In the genomic region with DNA sequence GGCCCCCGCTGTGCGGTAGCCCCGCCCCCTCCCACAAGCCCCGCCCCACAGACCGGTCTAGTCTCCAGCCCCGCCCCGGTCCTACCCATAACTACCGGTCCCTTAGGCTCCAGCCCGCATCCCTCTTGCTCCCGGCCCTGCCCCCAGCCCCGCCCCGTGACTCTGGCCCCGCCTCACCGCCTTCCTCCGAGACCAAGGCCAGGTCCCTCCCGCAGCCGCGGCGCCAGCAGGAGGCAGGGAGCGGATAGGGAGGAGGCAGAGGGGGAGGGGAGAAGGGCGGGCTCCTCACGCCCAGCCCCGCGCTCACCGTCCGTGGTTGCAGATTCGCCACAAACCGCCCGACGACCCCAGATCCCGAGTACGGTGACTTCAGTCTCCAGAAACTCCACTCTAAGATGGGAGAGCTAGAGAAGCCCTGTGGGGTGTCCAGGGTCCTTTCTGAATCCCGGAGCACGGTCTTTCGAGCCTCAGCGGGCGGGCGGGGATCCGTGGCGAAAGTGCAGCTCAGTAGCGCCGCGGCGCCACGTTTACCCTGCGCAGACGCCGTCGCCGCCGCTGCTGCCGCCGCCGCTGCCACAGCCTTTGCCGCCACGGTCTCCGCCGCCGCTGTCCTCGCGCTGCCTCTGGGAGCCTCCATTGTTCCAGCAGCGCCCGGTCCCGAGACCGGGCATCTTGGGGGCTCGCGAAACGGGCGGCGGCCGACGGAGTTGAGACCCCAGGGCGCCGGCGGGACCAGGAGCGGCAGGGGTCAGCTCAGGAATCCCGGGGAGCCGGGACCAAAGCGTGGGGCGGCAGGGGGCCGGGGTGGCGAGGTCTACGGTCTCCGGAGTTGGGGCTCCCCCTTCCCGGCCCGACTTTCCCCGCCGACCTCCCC, we compare ENCODE assay signal across 8 cellular contexts. TPM values are rescaled to one million over a fixed set of nuclear protein-coding genes. Genes with fewer than 3 reads are reported as not detected.
DNase-seq lines count a peak whose midpoint lies in the region; ATAC-seq lines count a peak whose summit lies in the region.

A gene with protein sequence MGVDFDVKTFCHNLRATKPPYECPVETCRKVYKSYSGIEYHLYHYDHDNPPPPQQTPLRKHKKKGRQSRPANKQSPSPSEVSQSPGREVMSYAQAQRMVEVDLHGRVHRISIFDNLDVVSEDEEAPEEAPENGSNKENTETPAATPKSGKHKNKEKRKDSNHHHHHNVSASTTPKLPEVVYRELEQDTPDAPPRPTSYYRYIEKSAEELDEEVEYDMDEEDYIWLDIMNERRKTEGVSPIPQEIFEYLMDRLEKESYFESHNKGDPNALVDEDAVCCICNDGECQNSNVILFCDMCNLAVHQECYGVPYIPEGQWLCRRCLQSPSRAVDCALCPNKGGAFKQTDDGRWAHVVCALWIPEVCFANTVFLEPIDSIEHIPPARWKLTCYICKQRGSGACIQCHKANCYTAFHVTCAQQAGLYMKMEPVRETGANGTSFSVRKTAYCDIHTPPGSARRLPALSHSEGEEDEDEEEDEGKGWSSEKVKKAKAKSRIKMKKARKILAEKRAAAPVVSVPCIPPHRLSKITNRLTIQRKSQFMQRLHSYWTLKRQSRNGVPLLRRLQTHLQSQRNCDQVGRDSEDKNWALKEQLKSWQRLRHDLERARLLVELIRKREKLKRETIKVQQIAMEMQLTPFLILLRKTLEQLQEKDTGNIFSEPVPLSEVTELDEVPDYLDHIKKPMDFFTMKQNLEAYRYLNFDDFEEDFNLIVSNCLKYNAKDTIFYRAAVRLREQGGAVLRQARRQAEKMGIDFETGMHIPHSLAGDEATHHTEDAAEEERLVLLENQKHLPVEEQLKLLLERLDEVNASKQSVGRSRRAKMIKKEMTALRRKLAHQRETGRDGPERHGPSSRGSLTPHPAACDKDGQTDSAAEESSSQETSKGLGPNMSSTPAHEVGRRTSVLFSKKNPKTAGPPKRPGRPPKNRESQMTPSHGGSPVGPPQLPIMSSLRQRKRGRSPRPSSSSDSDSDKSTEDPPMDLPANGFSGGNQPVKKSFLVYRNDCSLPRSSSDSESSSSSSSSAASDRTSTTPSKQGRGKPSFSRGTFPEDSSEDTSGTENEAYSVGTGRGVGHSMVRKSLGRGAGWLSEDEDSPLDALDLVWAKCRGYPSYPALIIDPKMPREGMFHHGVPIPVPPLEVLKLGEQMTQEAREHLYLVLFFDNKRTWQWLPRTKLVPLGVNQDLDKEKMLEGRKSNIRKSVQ (N-terminal part only) (plus strand): TSS at position 530 of the 874 bp plus-strand sequence. CDS start 2,406 bp downstream, outside the sequence.

- H3K4me1 Mint-ChIP-seq in IgD-negative memory B cell: peaks cover 22 to 45% (median 37%) of the 10 kb centered on the region in 3 donors

- H3K27ac Mint-ChIP-seq in IgD-negative memory B cell: peak within 1 kb of the TSS; percentile 94 to 98 (median 96)

- H3K27ac ChIP-seq in epithelial cell of prostate: peak within 1 kb of the TSS; percentile 89

- H3K4me3 Mint-ChIP-seq in IgD-negative memory B cell: peak within 1 kb of the TSS; percentile 92 to 99 (median 94)

- peaks cover 4% of the 10 kb centered on the region for H3K36me3 Mint-ChIP-seq in IgD-negative memory B cell

- peak; percentile 93 for ATAC-seq in GM21529 (IDR thresholded peaks at IDR 0.05; ENCODE audit: unreplicated experiment)

- H3K27me3 Mint-ChIP-seq in IgD-negative memory B cell: no peaks in the 10 kb centered on the region

- DNase-seq in DMS 273 treated with DMSO at 0.1 percent for 48 hours (lab: John Stamatoyannopoulos, UW) (peak; percentile 86), OCI-M2 (lab: John Stamatoyannopoulos, UW; ENCODE audit: unreplicated experiment) (peak; percentile 80), activated T-cell treated with anti-CD3 and anti-CD28 coated beads for 4 hours (peak; percentile 99), epithelial cell of prostate (ENCODE audit: low read depth, low spot score) (peak; percentile 95), mucosa of gallbladder (ENCODE audit: low spot score) (peak; percentile 100)
- peak; percentile 98 to 100 for DNase-seq in stimulated activated CD8-positive, alpha-beta memory T cell treated with anti-CD3 and anti-CD28 coated beads, Interleukin-4, amount 100 ng/mL, for 4 hours (ENCODE audit: low read depth in 2 of 2, low spot score in 1 of 2)

- no peaks in the 10 kb centered on the region for H3K9me3 Mint-ChIP-seq in IgD-negative memory B cell

RNA-seq across cellular contexts. Expression of the gene that starts here (rescaled TPM):
- 14.2 TPM for polyA plus RNA-seq in IgD-negative memory B cell
- total RNA-seq in mucosa of gallbladder: 17.3 TPM

Comparison
In these comparisons a context has a peak if more than half of its experiments do, and no peak if none do; other contexts are left out.
1. Peak in every context shown above with its lines: DNase-seq, ATAC-seq and H3K27ac ChIP-seq.